ENCODE assay signal across 28 cellular contexts in genomic region chr10:66326876-66327275, GRCh38.
"Had no signal": no experiment of that assay in that cellular context is flagged by ENCODE, and none has a peak within 500 bp of the region (broad histone marks: within the 10 kb centered on the region; RNA-seq: fewer than 3 reads in every experiment).

No MANE protein-coding gene starts in this region.

- DNase-seq: activated B cell treated with CpG ODN at 0.5 μM for 24 hours; activated CD4-positive, alpha-beta T cell treated with anti-CD3 and anti-CD28 coated beads for 48 hours; activated CD4-positive, alpha-beta T cell treated with anti-CD3 and anti-CD28 coated beads, Interleukin-2, amount 50 U/mL, for 1 hour; activated CD4-positive, alpha-beta T cell treated with anti-CD3 and anti-CD28 coated beads, Interleukin-2, amount 50 U/mL, for 48 hours; activated CD8-positive, alpha-beta memory T cell treated with anti-CD3 and anti-CD28 coated beads for 24 hours; activated CD8-positive, alpha-beta T cell treated with anti-CD3 and anti-CD28 coated beads for 36 hours; activated effector memory CD4-positive, alpha-beta T cell treated with Interleukin-2 at 50 U/mL for 16 hours; activated gamma-delta T cell treated with Interleukin-2 at 50 U/mL for 16 hours; activated naive CD4-positive, alpha-beta T cell treated with anti-CD3 and anti-CD28 coated beads, Interleukin-2, amount 50 U/mL, for 16 hours; activated naive CD4-positive, alpha-beta T cell treated with Interleukin-2 at 50 U/mL for 16 hours; activated T-cell treated with anti-CD3 and anti-CD28 coated beads, Interleukin-2, amount 50 U/mL, for 4 hours; adrenal gland; amygdala; aorta; body of pancreas; dorsolateral prefrontal cortex; effector memory CD4-positive, alpha-beta T cell; endodermal cell; foreskin fibroblast; SW 1271; T-helper 1 cell; T-helper 17 cell; T1000; WERI-Rb-1 had no signal

- H3K36me3 ChIP-seq: adrenal gland, WERI-Rb-1 had no signal

- H3K4me3 ChIP-seq: adrenal gland, body of pancreas, coronary artery, dorsolateral prefrontal cortex had no signal

- H3K27ac ChIP-seq: adrenal gland, body of pancreas, coronary artery, WERI-Rb-1 had no signal

- ATAC-seq: activated CD4-positive, CD25-positive, alpha-beta regulatory T cell treated with anti-CD3 and anti-CD28 coated beads, Interleukin-2, amount 50 U/mL, for 24 hours; activated CD8-positive, alpha-beta T cell treated with anti-CD3 and anti-CD28 coated beads for 36 hours; activated T-cell treated with anti-CD3 and anti-CD28 coated beads, Interleukin-2, amount 50 U/mL, for 4 hours; activated T-helper 17 cell treated with anti-CD3 and anti-CD28 coated beads, Interleukin-2, amount 50 U/mL, for 72 hours; body of pancreas; esophagus mucosa; T-helper 17 cell had no signal

- H3K27me3 ChIP-seq: adrenal gland, body of pancreas, dorsolateral prefrontal cortex had no signal

- H3K4me1 ChIP-seq: adrenal gland had no signal

- H3K9me3 ChIP-seq: adrenal gland, body of pancreas had no signal
